Comparison of ENCODE assay signal across 9 cellular contexts in genomic region chr15:60804986-60805949, GRCh38.
DNase-seq lines count a peak whose midpoint lies in the region; ATAC-seq and TF ChIP-seq lines count a peak whose summit lies in the region.
"Had no signal": no experiment of that assay in that cellular context is flagged by ENCODE, and none has a peak within 500 bp of the region (broad histone marks: within the 10 kb centered on the region; RNA-seq: fewer than 3 reads in every experiment).

No MANE protein-coding gene starts in this region.

- no peaks in the 10 kb centered on the region for H3K9me3 ChIP-seq in MG63

- H3K27me3 ChIP-seq in MG63 (no peaks in the 10 kb centered on the region), brain microvascular endothelial cell (replicated peaks) (no peaks in the 10 kb centered on the region)

- H3K27me3 Mint-ChIP-seq in stimulated activated naive B cell treated with anti-CD40 and anti-IgM and Interleukin-4, amounts not matched to agents 10 μg/mL and 1 μg/mL and 100 μg/mL, for 72 hours: peaks cover 7 to 8% of the 10 kb centered on the region in 2 donors
- H3K27me3 Mint-ChIP-seq: IgD-negative memory B cell had no signal

- H3K4me1 Mint-ChIP-seq in stimulated activated naive B cell treated with anti-CD40 and anti-IgM and Interleukin-4, amounts not matched to agents 10 μg/mL and 1 μg/mL and 100 μg/mL, for 72 hours: no peaks in the 10 kb centered on the region

- no peaks in the 10 kb centered on the region for H3K36me3 Mint-ChIP-seq in stimulated activated naive B cell treated with anti-CD40 and anti-IgM and Interleukin-4, amounts not matched to agents 10 μg/mL and 1 μg/mL and 100 μg/mL, for 72 hours
- H3K36me3 Mint-ChIP-seq: IgD-negative memory B cell had no signal

- TF ChIP-seq CTCF in brain microvascular endothelial cell (IDR thresholded peaks at IDR 0.05; ENCODE audit: low read depth, low read length, missing control alignments): no peak

- H3K4me3 ChIP-seq in MG63 (no peak overlapping the region), brain microvascular endothelial cell (ENCODE audit: low read depth, low read length) (no peak overlapping the region)

- no peaks in the 10 kb centered on the region for H3K36me3 ChIP-seq in MG63
- no peaks in the 10 kb centered on the region for H3K36me3 ChIP-seq in brain microvascular endothelial cell (replicated peaks)

- no peak for ATAC-seq in HG03521 (IDR thresholded peaks at IDR 0.05; ENCODE audit: unreplicated experiment)
- no peak for ATAC-seq in stimulated activated naive B cell treated with anti-CD40 and anti-IgM and Interleukin-4, amounts not matched to agents 10 μg/mL and 1 μg/mL and 100 μg/mL, for 72 hours (replicated peaks)

- peak overlapping the region; percentile 29 for H3K27ac ChIP-seq in brain microvascular endothelial cell

- DNase-seq in AG20443 (ENCODE audit: low spot score): peak; percentile 85
- peak; percentile 97 for DNase-seq in MG63
- peak; percentile 79 for DNase-seq in brain microvascular endothelial cell
- peak; percentile 81 for DNase-seq in iPS-NIHi7 (ENCODE audit: extremely low spot score)
- no peak for DNase-seq in KBM-7
- no peak for DNase-seq in stimulated activated naive B cell treated with anti-CD40 and anti-IgM and Interleukin-4, amounts not matched to agents 10 μg/mL and 1 μg/mL and 100 μg/mL, for 72 hours
- DNase-seq in globus pallidus (ENCODE audit: low spot score): no peak

- H3K9me3 Mint-ChIP-seq in stimulated activated naive B cell treated with anti-CD40 and anti-IgM and Interleukin-4, amounts not matched to agents 10 μg/mL and 1 μg/mL and 100 μg/mL, for 72 hours: no peaks in the 10 kb centered on the region

- H3K4me3 Mint-ChIP-seq in stimulated activated naive B cell treated with anti-CD40 and anti-IgM and Interleukin-4, amounts not matched to agents 10 μg/mL and 1 μg/mL and 100 μg/mL, for 72 hours: no peak overlapping the region
- H3K4me3 Mint-ChIP-seq: IgD-negative memory B cell had no signal

- no peak overlapping the region for H3K27ac Mint-ChIP-seq in stimulated activated naive B cell treated with anti-CD40 and anti-IgM and Interleukin-4, amounts not matched to agents 10 μg/mL and 1 μg/mL and 100 μg/mL, for 72 hours
- H3K27ac Mint-ChIP-seq: IgD-negative memory B cell had no signal

- in situ Hi-C loops in brain microvascular endothelial cell (cut with HindIII; ENCODE audit: low pct_ligation_motif_present, low sequenced_read_pairs) (no loop called here), KBM-7 (cut with MboI; ENCODE audit: low pct_unique_long_range_greater_than_20kb, low sequenced_read_pairs) (no loop called here)

Comparison
In these comparisons a context has a peak if more than half of its experiments do, and no peak if none do; other contexts are left out.
1. DNase-seq: peak in AG20443 (single experiment), MG63 (single experiment), brain microvascular endothelial cell (single experiment) and iPS-NIHi7 (single experiment); none in KBM-7 (single experiment), stimulated activated naive B cell treated with anti-CD40 and anti-IgM and Interleukin-4, amounts not matched to agents 10 μg/mL and 1 μg/mL and 100 μg/mL, for 72 hours (single experiment) and globus pallidus (single experiment).